In the genomic region with DNA sequence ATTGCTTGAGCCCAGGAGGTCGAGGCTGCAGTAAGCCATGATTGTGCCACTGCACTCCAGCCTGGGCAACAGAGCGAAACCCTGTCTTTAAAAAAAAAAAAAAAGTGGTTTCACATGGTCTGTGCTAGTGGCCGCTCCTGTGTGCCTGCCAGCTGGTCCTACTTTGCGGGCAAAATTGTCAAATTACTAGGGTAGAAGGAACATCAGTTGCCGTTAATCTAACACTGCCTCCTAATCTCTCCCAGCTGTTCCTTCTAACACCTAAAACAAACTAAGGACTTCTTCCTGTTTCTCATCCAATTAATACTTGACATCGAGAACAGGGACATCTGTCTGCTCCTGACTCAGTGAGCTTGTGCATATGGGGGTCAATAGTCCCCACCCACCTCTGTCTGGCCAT, we compare ENCODE assay signal across 20 cellular contexts.
"Had no signal": no experiment of that assay in that cellular context is flagged by ENCODE, and none has a peak within 500 bp of the region (broad histone marks: within the 10 kb centered on the region; RNA-seq: fewer than 3 reads in every experiment).

No MANE protein-coding gene starts in this region.

- H2AFZ ChIP-seq: hepatocyte had no signal

- ATAC-seq: foreskin keratinocyte had no signal

- H3K27me3 Mint-ChIP-seq: naive B cell had no signal

- H3K4me1 ChIP-seq: colonic mucosa, foreskin keratinocyte had no signal

- H3K79me2 ChIP-seq: hepatocyte had no signal

- H3K4me3 ChIP-seq: colonic mucosa, hepatocyte, right atrium auricular region, sigmoid colon, suprapubic skin, tibial artery, upper lobe of left lung, vagina had no signal

- H3K9me3 ChIP-seq: colonic mucosa, neutrophil, right atrium auricular region, sigmoid colon, suprapubic skin, tibial artery, upper lobe of left lung, vagina had no signal

- H3K4me2 ChIP-seq: hepatocyte had no signal

- H3K27me3 ChIP-seq: colonic mucosa, foreskin keratinocyte, hepatocyte, neutrophil, right atrium auricular region, sigmoid colon, suprapubic skin, tibial artery, upper lobe of left lung, vagina had no signal

- H3K27ac ChIP-seq: colonic mucosa, foreskin keratinocyte, hepatocyte, neutrophil, right atrium auricular region, suprapubic skin, vagina had no signal

- H3K9me3 Mint-ChIP-seq: naive B cell had no signal

- H3K36me3 ChIP-seq: colonic mucosa had no signal

- H3K4me3 Mint-ChIP-seq: naive B cell had no signal

- DNase-seq: colonic mucosa; dermis blood vessel endothelial cell; erythroblast; foreskin keratinocyte; kidney; left cardiac atrium; left ventricle myocardium superior; mesendoderm; naive B cell; sigmoid colon; small intestine; stimulated activated CD4-positive, alpha-beta T cell treated with anti-CD3 and anti-CD28 coated beads, Interleukin-12 subunit alpha, Interleukin-12 subunit beta, amount 100 ng/mL, for 4 hours; stimulated activated naive CD4-positive, alpha-beta T cell; tibial artery; upper lobe of left lung had no signal
